1 cellular context compared by ENCODE assay signal in genomic region chr7:149855368-149856305, GRCh38.
TF ChIP-seq lines count a peak whose summit lies in the region.

No MANE protein-coding gene starts in this region.

TF ChIP-seq in K562, 482 proteins besides CTCF, POLR2A, EP300 and RAD21 (continued from another document):
- TF ChIP-seq ZNF280B (CRISPR knock-in tag; IDR thresholded peaks at IDR 0.05), result no peak
- TF ChIP-seq TFAP4 (CRISPR knock-in tag; IDR thresholded peaks at IDR 0.05; ENCODE audit: borderline replicate concordance), result peak; percentile 15; the same call in 1 of the 2 replicates
- TF ChIP-seq MCM3 (IDR thresholded peaks at IDR 0.05), result no peak
- no peak for TF ChIP-seq E2F4 (CRISPR knock-in tag; IDR thresholded peaks at IDR 0.05; ENCODE audit: low read depth)
- TF ChIP-seq NONO (IDR thresholded peaks at IDR 0.05; ENCODE audit: low read depth in 2 of 2, low read length in 1 of 2), result no peak
- no peak for TF ChIP-seq SMAD2 (IDR thresholded peaks at IDR 0.05; ENCODE audit: low read depth, low read length)
- TF ChIP-seq HMGN3 (IDR thresholded peaks at IDR 0.05; ENCODE audit: borderline replicate concordance, extremely low read depth, insufficient read length, low read depth, low read length), result no peak
- no peak for TF ChIP-seq ATF1 (CRISPR knock-in tag; IDR thresholded peaks at IDR 0.05)
- TF ChIP-seq ATF1 (tag; IDR thresholded peaks at IDR 0.05), result no peak
- TF ChIP-seq KLF1 (tag; IDR thresholded peaks at IDR 0.05), result no peak
- no peak for TF ChIP-seq RFX7 (CRISPR knock-in tag; IDR thresholded peaks at IDR 0.05)
- TF ChIP-seq PRMT5 (CRISPR knock-in tag; IDR thresholded peaks at IDR 0.05), result no peak
- TF ChIP-seq JUND (IDR thresholded peaks at IDR 0.05; ENCODE audit: borderline replicate concordance, low read depth, low read length), result peak; percentile 89
- TF ChIP-seq JUND (tag; IDR thresholded peaks at IDR 0.05; ENCODE audit: borderline replicate concordance, low read depth, low read length), result peak; percentile 86; the same call in 2 of the 3 replicates
- no peak for TF ChIP-seq SNIP1 (IDR thresholded peaks at IDR 0.05; ENCODE audit: low read depth)
- TF ChIP-seq ZNF24 (IDR thresholded peaks at IDR 0.05), result no peak
- no peak for TF ChIP-seq MED1 (CRISPR knock-in tag; IDR thresholded peaks at IDR 0.05; ENCODE audit: borderline replicate concordance)
- TF ChIP-seq NCOA4 (IDR thresholded peaks at IDR 0.05; ENCODE audit: partially characterized antibody), result no peak
- no peak for TF ChIP-seq FUS (optimal IDR thresholded peaks at IDR 0.05; ENCODE audit: low read depth, low read length)
- TF ChIP-seq ZNF695 (CRISPR knock-in tag; IDR thresholded peaks at IDR 0.05), result no peak
- TF ChIP-seq MTA3 (IDR thresholded peaks at IDR 0.05; ENCODE audit: borderline replicate concordance), result no peak
- no peak for TF ChIP-seq ZNF224 (CRISPR knock-in tag; IDR thresholded peaks at IDR 0.05)
